ENCODE assay signal across 8 cellular contexts in the genomic region with DNA sequence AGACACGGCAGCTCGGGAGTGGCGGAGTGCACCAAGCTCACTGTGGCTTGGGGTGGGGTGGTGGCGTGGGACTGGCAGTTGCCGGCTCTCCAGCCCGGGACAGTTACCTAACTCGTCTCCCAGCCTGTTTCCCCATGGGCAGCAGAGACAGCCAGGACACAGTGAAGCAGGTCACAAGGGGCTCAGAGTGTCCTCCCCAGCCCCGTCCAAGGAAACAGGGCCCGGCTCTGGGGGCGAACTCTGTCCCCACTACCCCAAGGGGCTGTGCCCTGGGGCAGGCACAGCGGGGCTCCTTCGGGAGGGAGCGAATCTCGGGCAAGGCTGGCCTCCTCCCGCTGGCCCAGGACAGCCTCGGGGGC. TPM values are rescaled to one million over a fixed set of nuclear protein-coding genes. Genes with fewer than 3 reads are reported as not detected.
DNase-seq lines count a peak whose midpoint lies in the region; ATAC-seq and TF ChIP-seq lines count a peak whose summit lies in the region.

No MANE protein-coding gene starts in this region.

- H3K27me3 ChIP-seq in right atrium auricular region: no peaks in the 10 kb centered on the region
- no peaks in the 10 kb centered on the region for H3K27me3 ChIP-seq in skeletal muscle satellite cell (ENCODE audit: control insufficient read depth, insufficient read depth, low read length)

- peaks cover 27% of the 10 kb centered on the region for H3K27me3 Mint-ChIP-seq in T-helper 1 cell treated with Interleukin-12 subunit alpha and Interleukin-12 subunit beta and Interleukin-4 antibody, amounts not matched to agents 30 μg/mL and 1 μg/mL, for 36 hours (ENCODE audit: low read depth)

- H3K4me1 ChIP-seq in right atrium auricular region (peaks cover 0 to 30% of the 10 kb centered on the region in 2 donors), skeletal muscle satellite cell (ENCODE audit: control insufficient read depth, insufficient read depth, low read length) (peaks cover 20% of the 10 kb centered on the region)

- peaks cover 11% of the 10 kb centered on the region for H3K4me1 Mint-ChIP-seq in T-helper 1 cell treated with Interleukin-12 subunit alpha and Interleukin-12 subunit beta and Interleukin-4 antibody, amounts not matched to agents 30 μg/mL and 1 μg/mL, for 36 hours (ENCODE audit: low read depth)

- no peaks in the 10 kb centered on the region for H3K36me3 Mint-ChIP-seq in T-helper 1 cell treated with Interleukin-12 subunit alpha and Interleukin-12 subunit beta and Interleukin-4 antibody, amounts not matched to agents 30 μg/mL and 1 μg/mL, for 36 hours (ENCODE audit: low read depth)

- H3K4me2 ChIP-seq in skeletal muscle satellite cell (ENCODE audit: low read length): peak overlapping the region; percentile 93

- peak overlapping the region; percentile 52 for H3K27ac Mint-ChIP-seq in T-helper 1 cell treated with Interleukin-12 subunit alpha and Interleukin-12 subunit beta and Interleukin-4 antibody, amounts not matched to agents 30 μg/mL and 1 μg/mL, for 36 hours

- TF ChIP-seq CTCF in WI38 (IDR thresholded peaks at IDR 0.05; ENCODE audit: low read depth, low read length) (no peak), right atrium auricular region (IDR thresholded peaks at IDR 0.05) (no peak)

- H3K36me3 ChIP-seq in right atrium auricular region (no peaks in the 10 kb centered on the region), skeletal muscle satellite cell (ENCODE audit: insufficient read depth, low read length) (no peaks in the 10 kb centered on the region)

- no peak for DNase-seq in T-helper 1 cell
- DNase-seq in right atrium auricular region (ENCODE audit: low spot score): no peak
- no peak for DNase-seq in NCI-H1092 (lab: John Stamatoyannopoulos, UW)
- DNase-seq in NCI-H2227 treated with DMSO at 0.1 percent for 48 hours (lab: John Stamatoyannopoulos, UW): no peak

- peak overlapping the region; percentile 89 to 91 for H3K27ac ChIP-seq in right atrium auricular region

- H3K9me3 Mint-ChIP-seq in T-helper 1 cell treated with Interleukin-12 subunit alpha and Interleukin-12 subunit beta and Interleukin-4 antibody, amounts not matched to agents 30 μg/mL and 1 μg/mL, for 36 hours: no peaks in the 10 kb centered on the region

- ATAC-seq in HG03565 (IDR thresholded peaks at IDR 0.05; ENCODE audit: unreplicated experiment): no peak

- peak overlapping the region; percentile 89 for H3K4me3 Mint-ChIP-seq in T-helper 1 cell treated with Interleukin-12 subunit alpha and Interleukin-12 subunit beta and Interleukin-4 antibody, amounts not matched to agents 30 μg/mL and 1 μg/mL, for 36 hours

- peak overlapping the region; percentile 71 for H3K9ac ChIP-seq in skeletal muscle satellite cell (ENCODE audit: low read depth, low read length)

- H3K4me3 ChIP-seq in WI38 (ENCODE audit: low read depth, low read length): peak overlapping the region; percentile 67
- H3K4me3 ChIP-seq in right atrium auricular region: peak overlapping the region; percentile 63 to 73
- H3K4me3 ChIP-seq in skeletal muscle satellite cell (ENCODE audit: low read length): peak overlapping the region; percentile 72

- H3K9me3 ChIP-seq in right atrium auricular region: no peaks in the 10 kb centered on the region
- H3K9me3 ChIP-seq in skeletal muscle satellite cell (replicated peaks; ENCODE audit: low read length): no peaks in the 10 kb centered on the region

RNA-seq across cellular contexts. Expression of a gene that starts 0.8 kb away (rescaled TPM):
- total RNA-seq in right atrium auricular region: 10 to 100 TPM; 10.3 to 13.0 TPM
- total RNA-seq in skeletal muscle satellite cell (2012; rRNA removed): 5.6 and 7.4 TPM in 2 replicates

RNA-seq across cellular contexts. Expression of a gene that starts 58.7 kb away (rescaled TPM):
- total RNA-seq in right atrium auricular region: under 1 TPM; 0.26 to 0.94 TPM
- total RNA-seq in skeletal muscle satellite cell (2012; rRNA removed): 1.5 and 3.9 TPM in 2 replicates
